17 cellular contexts compared by ENCODE assay signal in the genomic region with DNA sequence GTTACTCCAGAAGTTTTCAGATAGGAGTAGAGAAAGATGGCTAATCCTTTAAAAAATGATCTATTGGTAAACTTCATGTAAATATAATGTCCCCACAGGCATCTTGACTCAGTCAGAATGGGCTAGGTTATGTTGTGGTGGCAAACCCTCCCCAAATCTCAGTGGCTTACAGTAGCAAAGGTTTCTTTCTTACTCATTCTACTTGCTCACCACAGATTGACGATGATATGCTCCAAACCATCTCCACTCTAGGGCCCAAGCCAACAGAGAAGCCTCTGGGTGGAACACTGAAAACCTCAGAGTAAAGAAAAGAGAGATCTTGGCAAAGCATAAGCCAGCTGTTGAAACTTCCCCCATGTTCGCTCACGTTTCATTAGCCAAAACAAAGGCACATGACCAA.
DNase-seq lines count a peak whose midpoint lies in the region; ATAC-seq and TF ChIP-seq lines count a peak whose summit lies in the region.
"Had no signal": no experiment of that assay in that cellular context is flagged by ENCODE, and none has a peak within 500 bp of the region (broad histone marks: within the 10 kb centered on the region; RNA-seq: fewer than 3 reads in every experiment).

No MANE protein-coding gene starts in this region.

- H3K4me2 ChIP-seq in mesendoderm (ENCODE audit: low read length) = no peak overlapping the region

- DNase-seq in activated T-cell treated with anti-CD3 and anti-CD28 coated beads for 48 hours (ENCODE audit: low read depth) = peak; percentile 12
- DNase-seq in activated T-cell treated with anti-CD3 and anti-CD28 coated beads for 4 hours = no peak
- DNase-seq in HT1080 (ENCODE audit: low read depth) = peak; percentile 64
- DNase-seq in epithelial cell of prostate (ENCODE audit: low read depth, low spot score) = no peak
- DNase-seq in stimulated activated CD8-positive, alpha-beta memory T cell treated with anti-CD3 and anti-CD28 coated beads, Interleukin-4, amount 100 ng/mL, for 48 hours = peak; percentile 42
- no peak for DNase-seq in osteocyte (ENCODE audit: extremely low spot score, unreplicated experiment)
- DNase-seq in mesendoderm = no peak
- DNase-seq: GOT3, NCI-H187 treated with DMSO at 0.1 percent for 48 hours, NCI-H524, OCI-M1, psoas muscle had no signal

- no peak overlapping the region for H3K23ac ChIP-seq in mesendoderm (ENCODE audit: low read length)

- no peak overlapping the region for H3K56ac ChIP-seq in mesendoderm (ENCODE audit: low read length)

- H2BK5ac ChIP-seq in mesendoderm (ENCODE audit: low read length) = no peak overlapping the region

- H3K27ac ChIP-seq in epithelial cell of prostate (peak overlapping the region; percentile 15), mesendoderm (ENCODE audit: low read depth, low read length) (no peak overlapping the region)
- H3K27ac ChIP-seq: psoas muscle had no signal

- no peaks in the 10 kb centered on the region for H3K27me3 ChIP-seq in mesendoderm (ENCODE audit: insufficient read depth, low read length, poor library complexity)

- H3K18ac ChIP-seq in mesendoderm (ENCODE audit: low read length) = no peak overlapping the region

- no peak overlapping the region for H3K4ac ChIP-seq in mesendoderm (ENCODE audit: low read depth, low read length)

- no CpG with 5 or more reads among the region's 3 CpGs for WGBS in mesendoderm (ENCODE audit: extremely low coverage, insufficient coverage, low lambda C conversion rate)

- H3K4me3 Mint-ChIP-seq in osteocyte (ENCODE audit: unreplicated experiment) = no peak overlapping the region
- H3K4me3 Mint-ChIP-seq: natural killer cell treated with Interleukin-12 subunit alpha and Interleukin-12 subunit beta and Interleukin-15 and Interleukin-18, amount 100 ng/mL, for 72 hours; stimulated activated memory B cell treated with anti-CD40 and anti-IgM and Interleukin-4, amounts not matched to agents 10 μg/mL and 1 μg/mL and 100 μg/mL, for 72 hours had no signal

- H3K4me1 Mint-ChIP-seq in osteocyte (ENCODE audit: unreplicated experiment) = peaks cover 21% of the 10 kb centered on the region
- H3K4me1 Mint-ChIP-seq: stimulated activated memory B cell treated with anti-CD40 and anti-IgM and Interleukin-4, amounts not matched to agents 10 μg/mL and 1 μg/mL and 100 μg/mL, for 72 hours had no signal

- no peaks in the 10 kb centered on the region for H3K36me3 ChIP-seq in mesendoderm (ENCODE audit: control insufficient read depth, insufficient read depth, low read length)

- H3K79me1 ChIP-seq in mesendoderm (ENCODE audit: low read length) = no peaks in the 10 kb centered on the region

- TF ChIP-seq CTCF in osteocyte (IDR thresholded peaks at IDR 0.05) = no peak

- no peak overlapping the region for H4K5ac ChIP-seq in mesendoderm (ENCODE audit: low read length)

- no peak for ATAC-seq in HG02610 (IDR thresholded peaks at IDR 0.05; ENCODE audit: unreplicated experiment)
- ATAC-seq: GM12878; psoas muscle; SK-N-SH treated with all-trans-retinoic acid at 6 μM for 48 hours; stimulated activated memory B cell treated with anti-CD40 and anti-IgM and Interleukin-4, amounts not matched to agents 10 μg/mL and 1 μg/mL and 100 μg/mL, for 72 hours had no signal

- H3K4me1 ChIP-seq in mesendoderm (ENCODE audit: control insufficient read depth, low read depth, low read length) = no peaks in the 10 kb centered on the region
- H3K4me1 ChIP-seq: psoas muscle had no signal

- H3K27me3 Mint-ChIP-seq in osteocyte (ENCODE audit: unreplicated experiment) = peaks cover 5% of the 10 kb centered on the region

- no peak overlapping the region for H3K9ac ChIP-seq in mesendoderm (ENCODE audit: low read length)

- H2BK120ac ChIP-seq in mesendoderm (ENCODE audit: low read depth, low read length) = no peak overlapping the region

- H3K9me3 Mint-ChIP-seq in osteocyte (ENCODE audit: unreplicated experiment) = no peaks in the 10 kb centered on the region
- H3K9me3 Mint-ChIP-seq: natural killer cell treated with Interleukin-12 subunit alpha and Interleukin-12 subunit beta and Interleukin-15 and Interleukin-18, amount 100 ng/mL, for 72 hours had no signal

- H3K4me3 ChIP-seq in mesendoderm (ENCODE audit: low read length) = no peak overlapping the region
- H3K4me3 ChIP-seq: GM12878, psoas muscle had no signal

- no peak overlapping the region for H3K27ac Mint-ChIP-seq in osteocyte (ENCODE audit: unreplicated experiment)
- H3K27ac Mint-ChIP-seq: natural killer cell treated with Interleukin-12 subunit alpha and Interleukin-12 subunit beta and Interleukin-15 and Interleukin-18, amount 100 ng/mL, for 72 hours; stimulated activated memory B cell treated with anti-CD40 and anti-IgM and Interleukin-4, amounts not matched to agents 10 μg/mL and 1 μg/mL and 100 μg/mL, for 72 hours had no signal

- H4K8ac ChIP-seq in mesendoderm (ENCODE audit: low read depth, low read length) = no peak overlapping the region

- no peaks in the 10 kb centered on the region for H3K36me3 Mint-ChIP-seq in osteocyte (ENCODE audit: unreplicated experiment)
- H3K36me3 Mint-ChIP-seq: natural killer cell treated with Interleukin-12 subunit alpha and Interleukin-12 subunit beta and Interleukin-15 and Interleukin-18, amount 100 ng/mL, for 72 hours; stimulated activated memory B cell treated with anti-CD40 and anti-IgM and Interleukin-4, amounts not matched to agents 10 μg/mL and 1 μg/mL and 100 μg/mL, for 72 hours had no signal

- H2BK15ac ChIP-seq in mesendoderm (replicated peaks; ENCODE audit: low read depth) = no peak overlapping the region

- no peak overlapping the region for H2AK5ac ChIP-seq in mesendoderm (ENCODE audit: low read length)

- no peaks in the 10 kb centered on the region for H3K79me2 ChIP-seq in mesendoderm (ENCODE audit: control insufficient read depth, insufficient read depth, low read length)

Comparison
In these comparisons a context has a peak if more than half of its experiments do, and no peak if none do; other contexts are left out.
1. DNase-seq: peak in activated T-cell treated with anti-CD3 and anti-CD28 coated beads for 48 hours (single experiment), HT1080 (single experiment) and stimulated activated CD8-positive, alpha-beta memory T cell treated with anti-CD3 and anti-CD28 coated beads, Interleukin-4, amount 100 ng/mL, for 48 hours (single experiment); none in activated T-cell treated with anti-CD3 and anti-CD28 coated beads for 4 hours (single experiment), epithelial cell of prostate (single experiment), osteocyte (single experiment) and mesendoderm (single experiment).